In the genomic region with DNA sequence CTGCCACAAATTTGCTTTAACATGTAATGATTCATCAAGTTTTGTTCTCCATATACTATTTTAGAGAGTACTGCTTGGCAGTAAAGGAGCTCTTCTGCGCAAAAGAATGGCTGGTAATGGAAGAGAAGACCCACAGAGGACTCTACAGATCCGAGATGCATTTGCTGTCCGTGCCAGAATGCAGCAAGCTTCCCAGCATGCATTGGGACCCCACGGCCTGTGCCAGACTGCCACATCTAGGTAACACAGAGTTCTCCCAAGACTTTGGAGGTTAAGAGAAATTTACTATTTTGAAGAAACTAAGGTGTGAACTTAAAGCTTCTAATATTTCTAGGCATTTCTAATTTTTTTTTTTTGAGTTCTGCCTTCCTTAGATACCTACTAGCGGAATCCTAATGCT, we compare ENCODE assay signal across 14 cellular contexts.
DNase-seq lines count a peak whose midpoint lies in the region; ATAC-seq and TF ChIP-seq lines count a peak whose summit lies in the region.
"Had no signal": no experiment of that assay in that cellular context is flagged by ENCODE, and none has a peak within 500 bp of the region (broad histone marks: within the 10 kb centered on the region; RNA-seq: fewer than 3 reads in every experiment).

No MANE protein-coding gene starts in this region.

- no peaks in the 10 kb centered on the region for H3F3A ChIP-seq in neural progenitor cell (ENCODE audit: low read depth)

- peaks cover 4% of the 10 kb centered on the region for H3K9me3 Mint-ChIP-seq in neural progenitor cell

- peaks cover 22% of the 10 kb centered on the region for H3K4me1 Mint-ChIP-seq in neural progenitor cell
- H3K4me1 Mint-ChIP-seq: CD4-positive, alpha-beta memory T cell had no signal

- peak overlapping the region; percentile 51 for H3K27ac Mint-ChIP-seq in neural progenitor cell
- H3K27ac Mint-ChIP-seq: CD4-positive, alpha-beta memory T cell had no signal

- no peak overlapping the region for H2AFZ ChIP-seq in neural progenitor cell (replicated peaks)

- H3K27me3 ChIP-seq in neural progenitor cell = no peaks in the 10 kb centered on the region
- H3K27me3 ChIP-seq: BE2C had no signal

- no peak overlapping the region for H3K4me3 ChIP-seq in SK-N-MC
- no peak overlapping the region for H3K4me3 ChIP-seq in neural progenitor cell
- H3K4me3 ChIP-seq in mucosa of descending colon = no peak overlapping the region

- H3K27ac ChIP-seq in SK-N-MC (peak overlapping the region; percentile 93), neural progenitor cell (no peak overlapping the region), temporal lobe (ENCODE audit: low read depth, low read length) (peak overlapping the region; percentile 30)
- H3K27ac ChIP-seq: C4-2B had no signal

- DNase-seq in SK-N-MC (ENCODE audit: low read depth, low spot score) (no peak), neural progenitor cell (ENCODE audit: low spot score) (no peak), mucosa of gallbladder (ENCODE audit: low spot score) (no peak), mucosa of descending colon (no peak)
- no peak for DNase-seq in activated CD8-positive, alpha-beta memory T cell treated with anti-CD3 and anti-CD28 coated beads, Interleukin-2, amount 50 U/mL, for 48 hours
- DNase-seq: BE2C; CD4-positive, alpha-beta memory T cell; COR-L47; DMS153; DND-41; GDM1 had no signal

- H3K9ac ChIP-seq in SK-N-MC (ENCODE audit: insufficient read length) (peak overlapping the region; percentile 47), neural progenitor cell (no peak overlapping the region)

- H3K4me2 ChIP-seq in neural progenitor cell = no peak overlapping the region

- peaks cover 29% of the 10 kb centered on the region for H3K4me1 ChIP-seq in neural progenitor cell
- no peaks in the 10 kb centered on the region for H3K4me1 ChIP-seq in mucosa of descending colon (ENCODE audit: low read depth)
- H3K4me1 ChIP-seq: BE2C had no signal

- H4K20me1 ChIP-seq in neural progenitor cell (ENCODE audit: low read depth) = no peaks in the 10 kb centered on the region

- no peak for ATAC-seq in mucosa of descending colon
- ATAC-seq in GM18520 (IDR thresholded peaks at IDR 0.05; ENCODE audit: unreplicated experiment) = no peak

- no peak overlapping the region for H3K4me3 Mint-ChIP-seq in neural progenitor cell
- H3K4me3 Mint-ChIP-seq: CD4-positive, alpha-beta memory T cell had no signal

- H3K9me3 ChIP-seq in SK-N-MC (ENCODE audit: low read depth, low read length) = no peaks in the 10 kb centered on the region
- no peaks in the 10 kb centered on the region for H3K9me3 ChIP-seq in neural progenitor cell (ENCODE audit: low read depth)
- H3K9me3 ChIP-seq in mucosa of descending colon = no peaks in the 10 kb centered on the region
- H3K9me3 ChIP-seq: BE2C had no signal

- TF ChIP-seq CTCF in neural progenitor cell (IDR thresholded peaks at IDR 0.05) (no peak), mucosa of descending colon (IDR thresholded peaks at IDR 0.05) (no peak)

- no peaks in the 10 kb centered on the region for H3K27me3 Mint-ChIP-seq in neural progenitor cell (ENCODE audit: insufficient read depth, low read depth)
- H3K27me3 Mint-ChIP-seq: CD4-positive, alpha-beta memory T cell had no signal

- H3K36me3 ChIP-seq in SK-N-MC (ENCODE audit: insufficient read depth, low read length) (no peaks in the 10 kb centered on the region), neural progenitor cell (no peaks in the 10 kb centered on the region), mucosa of descending colon (ENCODE audit: low read depth) (no peaks in the 10 kb centered on the region)
- H3K36me3 ChIP-seq: BE2C had no signal

- intact Hi-C loops in mucosa of descending colon (cut with DNase I, micrococcal nuclease) = no loop called here

- H3K36me3 Mint-ChIP-seq in neural progenitor cell = no peaks in the 10 kb centered on the region
- H3K36me3 Mint-ChIP-seq: CD4-positive, alpha-beta memory T cell had no signal

- no peaks in the 10 kb centered on the region for H3K79me2 ChIP-seq in neural progenitor cell (ENCODE audit: low read depth)
